23 cellular contexts compared by ENCODE assay signal in the genomic region with DNA sequence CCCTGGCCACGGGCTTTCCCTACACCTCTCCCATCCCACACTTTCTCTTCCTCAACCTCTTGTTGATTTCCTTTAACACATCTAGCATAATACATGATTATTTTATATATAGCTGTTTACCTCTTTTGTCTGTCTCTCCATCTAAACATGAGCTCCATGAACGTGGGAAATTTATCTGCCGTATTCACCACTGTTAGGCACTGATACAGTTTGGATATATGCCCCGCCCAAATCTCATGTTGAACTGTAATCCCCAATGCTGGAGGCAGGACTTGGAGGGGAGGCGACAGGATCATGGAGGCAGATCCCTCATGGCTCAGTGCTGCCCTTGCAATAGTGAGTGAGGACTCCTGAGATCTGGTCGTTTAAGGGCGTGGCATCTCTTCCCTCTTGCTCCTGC.
"Had no signal": no experiment of that assay in that cellular context is flagged by ENCODE, and none has a peak within 500 bp of the region (broad histone marks: within the 10 kb centered on the region; RNA-seq: fewer than 3 reads in every experiment).

No MANE protein-coding gene starts in this region.

- ATAC-seq: activated CD4-positive, CD25-positive, alpha-beta regulatory T cell treated with anti-CD3 and anti-CD28 coated beads, Interleukin-2, amount 50 U/mL, for 24 hours; activated naive CD8-positive, alpha-beta T cell treated with anti-CD3 and anti-CD28 coated beads, Interleukin-2, amount 50 U/mL, for 24 hours; activated T-cell treated with anti-CD3 and anti-CD28 coated beads, Interleukin-2, amount 50 U/mL, for 4 hours; esophagus mucosa; foreskin keratinocyte; left ventricle myocardium superior; pancreas; psoas muscle; T-cell had no signal

- H3K4me3 Mint-ChIP-seq: activated CD4-positive, alpha-beta memory T cell treated with anti-CD3 and anti-CD28 coated beads for 36 hours; activated CD4-positive, alpha-beta T cell treated with anti-CD3 and anti-CD28 coated beads, Interleukin-2, amount 10 ng/mL, durations not matched to agents 24 days and 14 days; activated naive CD4-positive, alpha-beta T cell treated with anti-CD3 and anti-CD28 coated beads, Interleukin-2, amount 50 U/mL, for 24 hours; activated naive CD8-positive, alpha-beta T cell treated with anti-CD3 and anti-CD28 coated beads, Interleukin-2, amount 50 U/mL, for 24 hours; activated T-cell treated with anti-CD3 and anti-CD28 coated beads, Interleukin-2, amount 50 U/mL, for 4 hours; dendritic cell treated with granulocyte-macrophage colony-stimulating factor and Interleukin-4, amounts not matched to agents 40 ng/mL and 50 ng/mL, for 4 days; endodermal cell; mesothelial cell of epicardium; naive B cell; T-cell; T-helper 2 cell treated with Interferon-gamma antibody and Interleukin-4, amounts not matched to agents 5 μg/mL and 100 μg/mL, for 36 hours had no signal

- H3K27ac ChIP-seq: foreskin keratinocyte, pancreas, psoas muscle had no signal

- H3K4me3 ChIP-seq: pancreas, psoas muscle, tibial nerve had no signal

- H3K27me3 Mint-ChIP-seq: naive B cell had no signal

- H3K36me3 ChIP-seq: pancreas, tibial nerve had no signal

- H3K36me3 Mint-ChIP-seq: activated CD4-positive, alpha-beta memory T cell treated with anti-CD3 and anti-CD28 coated beads for 36 hours; activated naive CD4-positive, alpha-beta T cell treated with anti-CD3 and anti-CD28 coated beads, Interleukin-2, amount 50 U/mL, for 24 hours; mesothelial cell of epicardium; naive B cell; T-cell had no signal

- DNase-seq: activated CD4-positive, alpha-beta memory T cell treated with anti-CD3 and anti-CD28 coated beads for 36 hours; activated CD4-positive, alpha-beta T cell treated with anti-CD3 and anti-CD28 coated beads, Interleukin-2, amount 10 ng/mL, durations not matched to agents 24 days and 14 days; activated naive CD8-positive, alpha-beta T cell treated with anti-CD3 and anti-CD28 coated beads, Interleukin-2, amount 50 U/mL, for 24 hours; activated T-cell treated with anti-CD3 and anti-CD28 coated beads, Interleukin-2, amount 50 U/mL, for 4 hours; amygdala; caudate nucleus; endodermal cell; foreskin keratinocyte; islet precursor cell; left ventricle myocardium superior; naive B cell; pancreas; psoas muscle; stimulated activated naive CD4-positive, alpha-beta T cell treated with Interleukin-2 at 50 U/mL for 16 hours; T-cell had no signal

- H3K27ac Mint-ChIP-seq: activated CD4-positive, alpha-beta memory T cell treated with anti-CD3 and anti-CD28 coated beads for 36 hours; activated CD4-positive, alpha-beta T cell treated with anti-CD3 and anti-CD28 coated beads, Interleukin-2, amount 10 ng/mL, durations not matched to agents 24 days and 14 days; activated naive CD4-positive, alpha-beta T cell treated with anti-CD3 and anti-CD28 coated beads, Interleukin-2, amount 50 U/mL, for 24 hours; activated naive CD8-positive, alpha-beta T cell treated with anti-CD3 and anti-CD28 coated beads, Interleukin-2, amount 50 U/mL, for 24 hours; activated T-helper 2 cell treated with anti-CD3 and anti-CD28 coated beads, Interferon-gamma antibody, Interleukin-2, Interleukin-4, amounts not matched to agents 10 μg/mL and 5 μg/mL and 100 μg/mL, durations not matched to agents 14 hours and 24 hours and 36 hours; dendritic cell treated with granulocyte-macrophage colony-stimulating factor and Interleukin-4, amounts not matched to agents 40 ng/mL and 50 ng/mL, for 4 days; endodermal cell; mesothelial cell of epicardium; T-cell; T-helper 2 cell treated with Interferon-gamma antibody and Interleukin-4, amounts not matched to agents 5 μg/mL and 100 μg/mL, for 36 hours had no signal

- H3K27me3 ChIP-seq: foreskin keratinocyte, pancreas, tibial nerve had no signal

- H3K9me3 ChIP-seq: pancreas, psoas muscle, tibial nerve had no signal

- H3K9me3 Mint-ChIP-seq: activated CD4-positive, alpha-beta memory T cell treated with anti-CD3 and anti-CD28 coated beads for 36 hours; activated CD4-positive, alpha-beta T cell treated with anti-CD3 and anti-CD28 coated beads, Interleukin-2, amount 10 ng/mL, durations not matched to agents 24 days and 14 days; activated naive CD4-positive, alpha-beta T cell treated with anti-CD3 and anti-CD28 coated beads, Interleukin-2, amount 50 U/mL, for 24 hours; activated naive CD8-positive, alpha-beta T cell treated with anti-CD3 and anti-CD28 coated beads, Interleukin-2, amount 50 U/mL, for 24 hours; activated T-cell treated with anti-CD3 and anti-CD28 coated beads, Interleukin-2, amount 50 U/mL, for 4 hours; activated T-helper 2 cell treated with anti-CD3 and anti-CD28 coated beads, Interferon-gamma antibody, Interleukin-2, Interleukin-4, amounts not matched to agents 10 μg/mL and 5 μg/mL and 100 μg/mL, durations not matched to agents 14 hours and 24 hours and 36 hours; dendritic cell treated with granulocyte-macrophage colony-stimulating factor and Interleukin-4, amounts not matched to agents 40 ng/mL and 50 ng/mL, for 4 days; endodermal cell; mesothelial cell of epicardium; T-cell; T-helper 2 cell treated with Interferon-gamma antibody and Interleukin-4, amounts not matched to agents 5 μg/mL and 100 μg/mL, for 36 hours had no signal
